In the genomic region with DNA sequence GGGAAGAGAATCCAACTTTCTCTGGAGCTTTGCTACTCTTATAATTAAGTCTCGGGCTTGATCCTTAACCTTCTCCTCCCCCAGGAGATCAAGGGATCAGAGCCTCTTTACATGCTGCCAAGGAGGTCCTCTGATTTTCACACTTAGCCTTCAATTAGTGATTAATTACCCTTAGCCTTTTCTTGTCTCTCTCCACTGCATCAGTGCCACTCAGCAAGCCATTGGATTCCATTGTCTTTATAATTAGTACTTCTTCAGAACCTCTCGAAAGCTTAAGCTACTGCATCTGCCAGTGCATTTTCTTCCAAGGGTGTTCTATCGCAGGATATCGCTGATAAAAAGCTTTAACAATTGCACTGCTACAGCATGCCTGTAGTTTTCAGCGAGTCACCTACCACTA, we compare ENCODE assay signal across 16 cellular contexts.
DNase-seq lines count a peak whose midpoint lies in the region; ATAC-seq and TF ChIP-seq lines count a peak whose summit lies in the region.
"Had no signal": no experiment of that assay in that cellular context is flagged by ENCODE, and none has a peak within 500 bp of the region (broad histone marks: within the 10 kb centered on the region; RNA-seq: fewer than 3 reads in every experiment).

No MANE protein-coding gene starts in this region.

- H3K27ac Mint-ChIP-seq in endodermal cell (no peak overlapping the region), progenitor cell of endocrine pancreas (peak overlapping the region; percentile 50)
- H3K27ac Mint-ChIP-seq: T-helper 1 cell treated with Interleukin-12 subunit alpha and Interleukin-12 subunit beta and Interleukin-4 antibody, amounts not matched to agents 30 μg/mL and 1 μg/mL, for 36 hours had no signal

- H3K27ac ChIP-seq in endodermal cell (ENCODE audit: low read depth, low read length) (no peak overlapping the region), coronary artery (no peak overlapping the region)
- H3K27ac ChIP-seq: SJSA1 had no signal

- no peaks in the 10 kb centered on the region for H3K36me3 ChIP-seq in H7 (replicated peaks; ENCODE audit: control insufficient read depth, insufficient read depth, low read length)
- no peaks in the 10 kb centered on the region for H3K36me3 ChIP-seq in endodermal cell (ENCODE audit: control insufficient read depth, insufficient read depth, low read length)
- H3K36me3 ChIP-seq: SJSA1 had no signal

- no peaks in the 10 kb centered on the region for H3K36me3 Mint-ChIP-seq in endodermal cell (ENCODE audit: low read depth)
- H3K36me3 Mint-ChIP-seq in progenitor cell of endocrine pancreas (ENCODE audit: insufficient read depth): no peaks in the 10 kb centered on the region

- H3K27me3 ChIP-seq in H7 (ENCODE audit: control insufficient read depth, insufficient read depth, low read length) (no peaks in the 10 kb centered on the region; the same call in 1 of the 2 replicates), endodermal cell (ENCODE audit: control insufficient read depth, insufficient read depth, low read length, poor library complexity, severe bottlenecking) (peaks cover 46% of the 10 kb centered on the region)
- H3K27me3 ChIP-seq: SJSA1 had no signal

- peaks cover 23% of the 10 kb centered on the region for H3K4me1 Mint-ChIP-seq in endodermal cell
- peaks cover 12% of the 10 kb centered on the region for H3K4me1 Mint-ChIP-seq in progenitor cell of endocrine pancreas (ENCODE audit: low read depth)

- 23% methylated on average over 5 of the region's 5 CpGs for WGBS in endodermal cell (ENCODE audit: insufficient coverage in 1 of 2, insufficient read length in 1 of 2), 2 experiments

- TF ChIP-seq CTCF in endodermal cell (conservative IDR thresholded peaks at IDR 0.05): no peak
- no peak for TF ChIP-seq CTCF in progenitor cell of endocrine pancreas (IDR thresholded peaks at IDR 0.05; ENCODE audit: unreplicated experiment)
- TF ChIP-seq CTCF in coronary artery (IDR thresholded peaks at IDR 0.05): no peak

- no peak for ATAC-seq in GM19035 (IDR thresholded peaks at IDR 0.05; ENCODE audit: unreplicated experiment)
- no peak for ATAC-seq in GM21360 (IDR thresholded peaks at IDR 0.05; ENCODE audit: unreplicated experiment)
- ATAC-seq: K562, Panc1 had no signal

- peak overlapping the region; percentile 6 for H3K4me3 Mint-ChIP-seq in endodermal cell
- H3K4me3 Mint-ChIP-seq in progenitor cell of endocrine pancreas (ENCODE audit: low read depth): no peak overlapping the region
- H3K4me3 Mint-ChIP-seq: T-helper 1 cell treated with Interleukin-12 subunit alpha and Interleukin-12 subunit beta and Interleukin-4 antibody, amounts not matched to agents 30 μg/mL and 1 μg/mL, for 36 hours had no signal

- H3K27me3 Mint-ChIP-seq in endodermal cell (ENCODE audit: insufficient read depth): peaks cover 68% of the 10 kb centered on the region
- H3K27me3 Mint-ChIP-seq in progenitor cell of endocrine pancreas: no peaks in the 10 kb centered on the region

- peaks cover 8% of the 10 kb centered on the region for H3K4me1 ChIP-seq in endodermal cell (ENCODE audit: control insufficient read depth, insufficient read depth, low read length)
- H3K4me1 ChIP-seq: SJSA1 had no signal

- peaks cover 9% of the 10 kb centered on the region for H3K9me3 ChIP-seq in endodermal cell (ENCODE audit: control insufficient read depth, low read length)
- H3K9me3 ChIP-seq: SJSA1 had no signal

- H3K9me3 Mint-ChIP-seq in endodermal cell (peaks cover 5% of the 10 kb centered on the region), progenitor cell of endocrine pancreas (ENCODE audit: low read depth) (no peaks in the 10 kb centered on the region)

- H3K9ac ChIP-seq in endodermal cell (ENCODE audit: extremely low read depth, low read length, poor library complexity, severe bottlenecking): no peak overlapping the region

- DNase-seq in H7 (peak; percentile 17), NCI-H524 (lab: John Stamatoyannopoulos, UW) (peak; percentile 53 to 91), endodermal cell (peak; percentile 70), progenitor cell of endocrine pancreas (ENCODE audit: low spot score, unreplicated experiment) (no peak), coronary artery (ENCODE audit: low spot score) (no peak)
- DNase-seq: ACHN, C1 segment of cervical spinal cord, GDM1, NCI-H2029 treated with DMSO at 0.1 percent for 48 hours, NCI-H446 treated with DMSO at 0.1 percent for 48 hours had no signal

- H3K4me3 ChIP-seq in H7 (ENCODE audit: insufficient read depth, low read depth, low read length) (no peak overlapping the region), endodermal cell (ENCODE audit: low read length) (no peak overlapping the region), coronary artery (no peak overlapping the region)
- H3K4me3 ChIP-seq: K562, SJSA1 had no signal

Comparison
In these comparisons a context has a peak if more than half of its experiments do, and no peak if none do; other contexts are left out.
1. DNase-seq: peak in H7 (single experiment), NCI-H524 (2 of 2) and endodermal cell (single experiment); none in progenitor cell of endocrine pancreas (single experiment) and coronary artery (single experiment).